ENCODE assay signal across 8 cellular contexts in genomic region chr1:11805454-11806306, GRCh38. TPM values are rescaled to one million over a fixed set of nuclear protein-coding genes. Genes with fewer than 3 reads are reported as not detected.
DNase-seq lines count a peak whose midpoint lies in the region; ATAC-seq lines count a peak whose summit lies in the region.

CLCN6 (plus strand) TSS chr1:11806191; CDS start chr1:11806263, 72 bp downstream.
MTHFR (minus strand) TSS chr1:11805964; CDS start chr1:11803116, 2,848 bp downstream.

- peak within 1 kb of the TSS; percentile 87 for H3K4me3 Mint-ChIP-seq in activated CD4-positive, alpha-beta T cell treated with anti-CD3 and anti-CD28 coated beads for 36 hours

- H3K36me3 Mint-ChIP-seq in activated CD4-positive, alpha-beta T cell treated with anti-CD3 and anti-CD28 coated beads for 36 hours (ENCODE audit: low read depth) = peaks cover 17% of the 10 kb centered on the region

- peak within 1 kb of the TSS; percentile 94 for H3K27ac ChIP-seq in cingulate gyrus (ENCODE audit: low read depth, low read length)
- H3K27ac ChIP-seq in layer of hippocampus (ENCODE audit: low read depth, low read length) = peak within 1 kb of the TSS; percentile 97

- DNase-seq in Ammon's horn (ENCODE audit: low spot score) (peak; percentile 99), GM19238 (ENCODE audit: insufficient read length, low spot score) (peak; percentile 96), NCI-H524 (lab: John Stamatoyannopoulos, UW) (peak; percentile 97 to 99)
- DNase-seq in activated CD4-positive, alpha-beta T cell treated with anti-CD3 and anti-CD28 coated beads for 36 hours = peak; percentile 99
- DNase-seq in stimulated activated CD4-positive, alpha-beta T cell treated with anti-CD3 and anti-CD28 coated beads, Interleukin-1b, Interleukin-23, amount 100 ng/mL, for 4 hours (ENCODE audit: low read depth in 2 of 2) = peak; percentile 92 to 95

- no peaks in the 10 kb centered on the region for H3K27me3 Mint-ChIP-seq in activated CD4-positive, alpha-beta T cell treated with anti-CD3 and anti-CD28 coated beads for 36 hours

- peak; percentile 82 for ATAC-seq in HG03442 (IDR thresholded peaks at IDR 0.05; ENCODE audit: unreplicated experiment)
- ATAC-seq in activated CD4-positive, alpha-beta T cell treated with anti-CD3 and anti-CD28 coated beads for 36 hours = peak; percentile 91

- no peaks in the 10 kb centered on the region for H3K27me3 ChIP-seq in layer of hippocampus (ENCODE audit: control insufficient read depth, insufficient read depth, low read length)

- CTCF ChIA-PET in activated CD4-positive, alpha-beta T cell treated with anti-CD3 and anti-CD28 coated beads for 36 hours (lab: Charles Lee) = interaction anchor here (0.6 to 1.8 kb wide), 7 partner anchors 8 to 708 kb away, joined by 3 to 7 read pairs (median 4); no protein-coding TSS in a partner anchor

- H3K27ac Mint-ChIP-seq in activated CD4-positive, alpha-beta T cell treated with anti-CD3 and anti-CD28 coated beads for 36 hours = peak within 1 kb of the TSS; percentile 87

- peaks cover 57% of the 10 kb centered on the region for H3K4me1 Mint-ChIP-seq in activated CD4-positive, alpha-beta T cell treated with anti-CD3 and anti-CD28 coated beads for 36 hours

- POLR2A ChIA-PET in activated CD4-positive, alpha-beta T cell treated with anti-CD3 and anti-CD28 coated beads for 36 hours (lab: Charles Lee) = interaction anchor here (0.5 to 2.1 kb wide), 4 partner anchors 50 to 1329 kb away, joined by 3 to 46 read pairs (median 4); no protein-coding TSS in a partner anchor

- no peaks in the 10 kb centered on the region for H3K9me3 Mint-ChIP-seq in activated CD4-positive, alpha-beta T cell treated with anti-CD3 and anti-CD28 coated beads for 36 hours (ENCODE audit: low read depth)

- intact Hi-C loops in activated CD4-positive, alpha-beta T cell treated with anti-CD3 and anti-CD28 coated beads for 36 hours (cut with DNase I, micrococcal nuclease) = loop anchor here (1.0 to 10.0 kb wide), 18 partner anchors 69 to 1331 kb away; partner anchors contain the start of genes TARDBP (in 2 of the 2), UBIAD1 (in 2 of the 2), AGTRAP (in 1 of the 2) and DFFA (in 1 of the 2)

RNA-seq across cellular contexts. Expression of gene CLCN6, which starts in this region (rescaled TPM):
- 1 to 10 TPM; 9.4 to 9.5 TPM for total RNA-seq in activated CD4-positive, alpha-beta T cell treated with anti-CD3 and anti-CD28 coated beads for 36 hours

RNA-seq across cellular contexts. Expression of gene MTHFR, which starts in this region (rescaled TPM):
- total RNA-seq in activated CD4-positive, alpha-beta T cell treated with anti-CD3 and anti-CD28 coated beads for 36 hours = 10 to 100 TPM; 11.2 to 11.6 TPM

Comparison
In these comparisons a context has a peak if more than half of its experiments do, and no peak if none do; other contexts are left out.
1. Peak in every context shown above with its lines: DNase-seq, ATAC-seq and H3K27ac ChIP-seq.